22 cellular contexts compared by ENCODE assay signal in the genomic region with DNA sequence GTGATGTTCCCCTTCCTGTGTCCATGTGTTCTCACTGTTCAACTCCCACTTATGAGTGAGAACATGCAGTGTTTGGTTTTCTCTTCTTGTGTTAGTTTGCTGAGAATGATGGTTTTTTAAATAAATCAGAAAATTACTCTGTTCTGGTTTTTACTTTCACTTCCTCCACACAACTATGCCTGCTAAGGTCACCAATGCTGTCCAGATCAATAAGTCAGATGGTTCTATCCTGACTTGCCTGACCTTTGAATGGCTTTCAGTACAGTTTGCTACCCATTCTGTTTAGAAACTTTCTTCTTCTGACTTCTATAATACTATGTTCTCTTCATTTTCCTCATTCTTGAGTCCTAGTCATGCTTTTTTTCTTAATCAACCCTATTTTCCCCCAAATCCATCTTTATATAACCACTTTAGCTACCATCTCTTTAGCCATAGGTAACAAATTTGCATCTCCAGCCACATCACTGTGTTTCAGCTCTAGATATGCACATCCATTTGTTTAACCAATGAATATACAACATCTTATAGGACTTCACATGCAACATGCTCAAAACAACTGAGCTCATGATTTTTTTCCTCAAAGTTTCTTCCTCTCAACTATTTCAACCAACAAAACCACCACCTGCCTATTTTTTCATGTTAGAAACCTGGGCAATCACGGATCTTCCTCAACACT. TPM values are rescaled to one million over a fixed set of nuclear protein-coding genes. Genes with fewer than 3 reads are reported as not detected.
DNase-seq lines count a peak whose midpoint lies in the region; ATAC-seq and TF ChIP-seq lines count a peak whose summit lies in the region.
"Had no signal": no experiment of that assay in that cellular context is flagged by ENCODE, and none has a peak within 500 bp of the region (broad histone marks: within the 10 kb centered on the region; RNA-seq: fewer than 3 reads in every experiment).

No MANE protein-coding gene starts in this region.

- no peak for TF ChIP-seq POLR2A in right lobe of liver (IDR thresholded peaks at IDR 0.05)

- H3K36me3 ChIP-seq in right lobe of liver = no peaks in the 10 kb centered on the region
- H3K36me3 ChIP-seq: spleen had no signal

- intact Hi-C loops in right lobe of liver (cut with DNase I) = loop anchor here in 1 of 2 donors (10.0 kb wide), 1 partner anchor 191 kb away; the partner anchor contains the start of gene SCN3A

- TF ChIP-seq CTCF in right lobe of liver (IDR thresholded peaks at IDR 0.05) = no peak

- no peaks in the 10 kb centered on the region for H3K9me3 ChIP-seq in right lobe of liver
- H3K9me3 ChIP-seq: spleen had no signal

- no peak overlapping the region for H3K4me3 ChIP-seq in right lobe of liver
- H3K4me3 ChIP-seq: lung, spleen had no signal

- 53% methylated on average over 1 of the region's 1 CpG for WGBS in right lobe of liver (ENCODE audit: insufficient coverage, low coverage, low lambda C conversion rate, missing lambda C conversion rate)

- H3K4me1 ChIP-seq in right lobe of liver = peaks cover 0 to 13% (median 0%) of the 10 kb centered on the region in 4 donors

- no peaks in the 10 kb centered on the region for H3K27me3 ChIP-seq in right lobe of liver

- no peak for DNase-seq in right lobe of liver
- DNase-seq in A172 (ENCODE audit: low spot score) = no peak
- DNase-seq in amygdala (lab: John Stamatoyannopoulos, UW) = no peak
- DNase-seq: DMS79; effector CD8-positive, alpha-beta T cell; foreskin melanocyte; hippocampal formation; islet precursor cell; NCI-H1092; NCI-H2081 treated with DMSO at 0.1 percent for 48 hours; spleen; stimulated activated CD4-positive, alpha-beta T cell treated with anti-CD3 and anti-CD28 coated beads, Interleukin-4, amount 100 ng/mL, for 24 hours; trophoblast cell had no signal

- no peak overlapping the region for H3K27ac ChIP-seq in right lobe of liver

- peak; percentile 73 for ATAC-seq in GM18867 (IDR thresholded peaks at IDR 0.05; ENCODE audit: unreplicated experiment)
- peak; percentile 50 for ATAC-seq in GM21515 (IDR thresholded peaks at IDR 0.05; ENCODE audit: unreplicated experiment)
- ATAC-seq in HG03103 (IDR thresholded peaks at IDR 0.05; ENCODE audit: low read depth, unreplicated experiment) = peak; percentile 44
- ATAC-seq in right lobe of liver = peak; percentile 80 to 87 (median 84)
- ATAC-seq in HG03135 (IDR thresholded peaks at IDR 0.05; ENCODE audit: unreplicated experiment) = no peak

RNA-seq across cellular contexts. Expression of gene SLC38A11, which starts 58.8 kb away (rescaled TPM):
- total RNA-seq in right lobe of liver = 1 to 10 TPM in 5 of 6 experiments, under 1 TPM in 1; 0.58 to 3.6 (median 2.1) TPM
- total RNA-seq in A172 (2014; rRNA removed; shearing (Covaris generic)) = not detected in 2 replicates
- total RNA-seq: activated naive CD4-positive, alpha-beta T cell treated with anti-CD3 and anti-CD28 coated beads, Interleukin-2, amount 50 U/mL, for 72 hours; activated T-helper 1 cell treated with anti-CD3 and anti-CD28 coated beads, Interleukin-12 subunit alpha, Interleukin-12 subunit beta, Interleukin-2, Interleukin-4 antibody, amounts not matched to agents 30 ng/mL and 10 ng/mL and 1 ng/mL, durations not matched to agents 14 hours and 24 hours and 36 hours; H4; NCI-H460 had no signal
